ENCODE assay signal across 19 cellular contexts in the genomic region with DNA sequence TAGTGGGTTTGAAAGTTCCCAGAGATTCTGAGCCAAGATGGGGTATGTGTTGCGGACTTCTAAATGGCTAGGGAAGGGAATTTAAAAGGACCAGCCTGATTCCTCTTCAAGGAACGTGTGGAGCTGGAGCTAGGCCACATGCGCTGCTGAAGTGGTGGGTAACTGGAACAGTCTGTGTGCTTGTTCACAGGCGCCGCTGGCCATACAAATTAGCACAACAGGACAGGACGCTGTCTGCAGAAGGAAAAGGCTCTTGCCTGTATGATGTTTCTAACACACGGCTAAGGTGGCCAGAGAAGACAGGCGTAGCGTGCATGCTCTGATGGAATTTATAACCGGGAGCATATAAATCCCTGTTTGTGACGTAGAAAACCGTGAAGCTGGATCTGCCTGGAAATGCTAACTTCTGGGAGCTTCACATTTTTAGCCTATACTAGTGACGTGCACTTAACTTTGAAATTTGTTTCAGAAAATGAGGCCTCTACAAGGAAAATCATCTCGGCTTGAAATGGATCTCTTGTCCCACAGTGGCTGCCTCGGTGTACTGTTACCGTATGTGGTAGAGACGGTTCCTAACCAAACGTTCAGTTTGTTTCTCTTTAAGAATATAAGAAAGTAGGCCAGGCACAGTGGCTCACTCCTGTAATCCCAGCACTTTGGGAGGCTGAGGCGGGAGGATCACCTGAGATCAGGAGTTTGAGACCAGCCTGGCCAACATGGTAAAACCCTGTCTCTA.
DNase-seq lines count a peak whose midpoint lies in the region; ATAC-seq and TF ChIP-seq lines count a peak whose summit lies in the region.
"Had no signal": no experiment of that assay in that cellular context is flagged by ENCODE, and none has a peak within 500 bp of the region (broad histone marks: within the 10 kb centered on the region; RNA-seq: fewer than 3 reads in every experiment).

No MANE protein-coding gene starts in this region.

- no peak overlapping the region for H3K4me3 ChIP-seq in suprapubic skin
- H3K4me3 ChIP-seq: HAP-1 had no signal

- H3K27ac ChIP-seq in suprapubic skin: no peak overlapping the region
- H3K27ac ChIP-seq: RWPE1 had no signal

- no peaks in the 10 kb centered on the region for H3K9me3 ChIP-seq in suprapubic skin
- H3K9me3 ChIP-seq: Caco-2, HAP-1 had no signal

- DNase-seq in NCI-H2227 (lab: John Stamatoyannopoulos, UW; ENCODE audit: unreplicated experiment) (peak; percentile 19), NCI-H2227 treated with DMSO at 0.1 percent for 48 hours (lab: John Stamatoyannopoulos, UW) (no peak), NCI-H1092 treated with DMSO at 0.1 percent for 48 hours (lab: John Stamatoyannopoulos, UW) (peak; percentile 31), mesenteric fat pad (ENCODE audit: low spot score) (peak; percentile 39), suprapubic skin (ENCODE audit: low spot score in 2 of 2) (peak; percentile 13 to 53), SW 1271 (lab: John Stamatoyannopoulos, UW) (no peak), chondrocyte (ENCODE audit: low spot score) (no peak)
- DNase-seq: 8988T, IMR-90, NCI-H146, NCI-H345, NCI-H524 treated with DMSO at 0.1 percent for 48 hours, PC-3 had no signal

- H3K27ac Mint-ChIP-seq in chondrocyte (ENCODE audit: unreplicated experiment): no peak overlapping the region
- H3K27ac Mint-ChIP-seq: B cell; CD4-positive, alpha-beta T cell had no signal

- ATAC-seq in GM18907 (IDR thresholded peaks at IDR 0.05; ENCODE audit: unreplicated experiment): no peak
- ATAC-seq: PC-3 had no signal

- no peak overlapping the region for H3K4me3 Mint-ChIP-seq in chondrocyte (ENCODE audit: unreplicated experiment)
- H3K4me3 Mint-ChIP-seq: B cell; CD4-positive, alpha-beta T cell had no signal

- TF ChIP-seq CTCF in suprapubic skin (IDR thresholded peaks at IDR 0.05): no peak
- TF ChIP-seq CTCF in chondrocyte (IDR thresholded peaks at IDR 0.05): no peak

- TF ChIP-seq EP300 in suprapubic skin (IDR thresholded peaks at IDR 0.05): no peak

- no peak for TF ChIP-seq POLR2A in suprapubic skin (IDR thresholded peaks at IDR 0.05)

- no peaks in the 10 kb centered on the region for H3K36me3 ChIP-seq in suprapubic skin
- H3K36me3 ChIP-seq: HAP-1 had no signal

- H3K4me1 Mint-ChIP-seq in chondrocyte (ENCODE audit: low read depth): no peaks in the 10 kb centered on the region
- H3K4me1 Mint-ChIP-seq: B cell had no signal

- H3K9me3 Mint-ChIP-seq in chondrocyte (ENCODE audit: low read depth): no peaks in the 10 kb centered on the region
- H3K9me3 Mint-ChIP-seq: CD4-positive, alpha-beta T cell had no signal

- H3K27me3 Mint-ChIP-seq in chondrocyte (ENCODE audit: low read depth): peaks cover 3% of the 10 kb centered on the region
- H3K27me3 Mint-ChIP-seq: B cell had no signal

- no peaks in the 10 kb centered on the region for H3K36me3 Mint-ChIP-seq in chondrocyte (ENCODE audit: low read depth)

- 91% methylated on average over 19 of the region's 19 CpGs for WGBS in suprapubic skin

- peaks cover 8% of the 10 kb centered on the region for H3K27me3 ChIP-seq in suprapubic skin

- peaks cover 21% of the 10 kb centered on the region for H3K4me1 ChIP-seq in suprapubic skin
- H3K4me1 ChIP-seq: Caco-2, HAP-1 had no signal

Comparison
In these comparisons a context has a peak if more than half of its experiments do, and no peak if none do; other contexts are left out.
1. DNase-seq: peak in NCI-H2227 (single experiment), NCI-H1092 treated with DMSO at 0.1 percent for 48 hours (single experiment), mesenteric fat pad (single experiment) and suprapubic skin (2 of 2); none in NCI-H2227 treated with DMSO at 0.1 percent for 48 hours (single experiment), SW 1271 (0 of 2) and chondrocyte (single experiment).